Comparison of ENCODE assay signal across 1 cellular context in the genomic region with DNA sequence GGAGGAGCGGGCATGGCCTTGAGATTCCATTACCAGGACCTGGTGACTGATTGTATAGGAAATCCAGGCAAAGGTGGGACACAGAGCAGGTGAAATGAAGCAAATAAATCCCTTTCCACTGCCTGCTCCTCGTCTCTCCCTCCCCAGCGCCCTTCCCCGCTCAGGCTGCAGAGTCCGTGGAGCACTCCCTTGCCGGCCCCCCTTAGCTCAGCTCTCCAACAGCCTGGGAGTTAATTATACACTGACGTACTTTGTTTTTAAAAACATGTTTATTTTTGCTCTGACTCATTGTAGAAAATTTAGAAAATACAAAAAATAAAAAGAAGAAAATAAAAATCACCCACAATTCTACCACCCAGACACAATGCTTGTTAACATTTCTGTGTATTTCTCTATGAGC.
TF ChIP-seq lines count a peak whose summit lies in the region.

No MANE protein-coding gene starts in this region.

TF ChIP-seq in GM23338, 12 proteins besides CTCF, POLR2A, EP300 and RAD21 (continued from another document):
- TF ChIP-seq, protein P1, sequence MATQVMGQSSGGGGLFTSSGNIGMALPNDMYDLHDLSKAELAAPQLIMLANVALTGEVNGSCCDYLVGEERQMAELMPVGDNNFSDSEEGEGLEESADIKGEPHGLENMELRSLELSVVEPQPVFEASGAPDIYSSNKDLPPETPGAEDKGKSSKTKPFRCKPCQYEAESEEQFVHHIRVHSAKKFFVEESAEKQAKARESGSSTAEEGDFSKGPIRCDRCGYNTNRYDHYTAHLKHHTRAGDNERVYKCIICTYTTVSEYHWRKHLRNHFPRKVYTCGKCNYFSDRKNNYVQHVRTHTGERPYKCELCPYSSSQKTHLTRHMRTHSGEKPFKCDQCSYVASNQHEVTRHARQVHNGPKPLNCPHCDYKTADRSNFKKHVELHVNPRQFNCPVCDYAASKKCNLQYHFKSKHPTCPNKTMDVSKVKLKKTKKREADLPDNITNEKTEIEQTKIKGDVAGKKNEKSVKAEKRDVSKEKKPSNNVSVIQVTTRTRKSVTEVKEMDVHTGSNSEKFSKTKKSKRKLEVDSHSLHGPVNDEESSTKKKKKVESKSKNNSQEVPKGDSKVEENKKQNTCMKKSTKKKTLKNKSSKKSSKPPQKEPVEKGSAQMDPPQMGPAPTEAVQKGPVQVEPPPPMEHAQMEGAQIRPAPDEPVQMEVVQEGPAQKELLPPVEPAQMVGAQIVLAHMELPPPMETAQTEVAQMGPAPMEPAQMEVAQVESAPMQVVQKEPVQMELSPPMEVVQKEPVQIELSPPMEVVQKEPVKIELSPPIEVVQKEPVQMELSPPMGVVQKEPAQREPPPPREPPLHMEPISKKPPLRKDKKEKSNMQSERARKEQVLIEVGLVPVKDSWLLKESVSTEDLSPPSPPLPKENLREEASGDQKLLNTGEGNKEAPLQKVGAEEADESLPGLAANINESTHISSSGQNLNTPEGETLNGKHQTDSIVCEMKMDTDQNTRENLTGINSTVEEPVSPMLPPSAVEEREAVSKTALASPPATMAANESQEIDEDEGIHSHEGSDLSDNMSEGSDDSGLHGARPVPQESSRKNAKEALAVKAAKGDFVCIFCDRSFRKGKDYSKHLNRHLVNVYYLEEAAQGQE (IDR thresholded peaks at IDR 0.05; ENCODE audit: unreplicated experiment) = no peak
- no peak for TF ChIP-seq ZNF114 (CRISPR knock-in tag; IDR thresholded peaks at IDR 0.05)
- TF ChIP-seq, protein P2, sequence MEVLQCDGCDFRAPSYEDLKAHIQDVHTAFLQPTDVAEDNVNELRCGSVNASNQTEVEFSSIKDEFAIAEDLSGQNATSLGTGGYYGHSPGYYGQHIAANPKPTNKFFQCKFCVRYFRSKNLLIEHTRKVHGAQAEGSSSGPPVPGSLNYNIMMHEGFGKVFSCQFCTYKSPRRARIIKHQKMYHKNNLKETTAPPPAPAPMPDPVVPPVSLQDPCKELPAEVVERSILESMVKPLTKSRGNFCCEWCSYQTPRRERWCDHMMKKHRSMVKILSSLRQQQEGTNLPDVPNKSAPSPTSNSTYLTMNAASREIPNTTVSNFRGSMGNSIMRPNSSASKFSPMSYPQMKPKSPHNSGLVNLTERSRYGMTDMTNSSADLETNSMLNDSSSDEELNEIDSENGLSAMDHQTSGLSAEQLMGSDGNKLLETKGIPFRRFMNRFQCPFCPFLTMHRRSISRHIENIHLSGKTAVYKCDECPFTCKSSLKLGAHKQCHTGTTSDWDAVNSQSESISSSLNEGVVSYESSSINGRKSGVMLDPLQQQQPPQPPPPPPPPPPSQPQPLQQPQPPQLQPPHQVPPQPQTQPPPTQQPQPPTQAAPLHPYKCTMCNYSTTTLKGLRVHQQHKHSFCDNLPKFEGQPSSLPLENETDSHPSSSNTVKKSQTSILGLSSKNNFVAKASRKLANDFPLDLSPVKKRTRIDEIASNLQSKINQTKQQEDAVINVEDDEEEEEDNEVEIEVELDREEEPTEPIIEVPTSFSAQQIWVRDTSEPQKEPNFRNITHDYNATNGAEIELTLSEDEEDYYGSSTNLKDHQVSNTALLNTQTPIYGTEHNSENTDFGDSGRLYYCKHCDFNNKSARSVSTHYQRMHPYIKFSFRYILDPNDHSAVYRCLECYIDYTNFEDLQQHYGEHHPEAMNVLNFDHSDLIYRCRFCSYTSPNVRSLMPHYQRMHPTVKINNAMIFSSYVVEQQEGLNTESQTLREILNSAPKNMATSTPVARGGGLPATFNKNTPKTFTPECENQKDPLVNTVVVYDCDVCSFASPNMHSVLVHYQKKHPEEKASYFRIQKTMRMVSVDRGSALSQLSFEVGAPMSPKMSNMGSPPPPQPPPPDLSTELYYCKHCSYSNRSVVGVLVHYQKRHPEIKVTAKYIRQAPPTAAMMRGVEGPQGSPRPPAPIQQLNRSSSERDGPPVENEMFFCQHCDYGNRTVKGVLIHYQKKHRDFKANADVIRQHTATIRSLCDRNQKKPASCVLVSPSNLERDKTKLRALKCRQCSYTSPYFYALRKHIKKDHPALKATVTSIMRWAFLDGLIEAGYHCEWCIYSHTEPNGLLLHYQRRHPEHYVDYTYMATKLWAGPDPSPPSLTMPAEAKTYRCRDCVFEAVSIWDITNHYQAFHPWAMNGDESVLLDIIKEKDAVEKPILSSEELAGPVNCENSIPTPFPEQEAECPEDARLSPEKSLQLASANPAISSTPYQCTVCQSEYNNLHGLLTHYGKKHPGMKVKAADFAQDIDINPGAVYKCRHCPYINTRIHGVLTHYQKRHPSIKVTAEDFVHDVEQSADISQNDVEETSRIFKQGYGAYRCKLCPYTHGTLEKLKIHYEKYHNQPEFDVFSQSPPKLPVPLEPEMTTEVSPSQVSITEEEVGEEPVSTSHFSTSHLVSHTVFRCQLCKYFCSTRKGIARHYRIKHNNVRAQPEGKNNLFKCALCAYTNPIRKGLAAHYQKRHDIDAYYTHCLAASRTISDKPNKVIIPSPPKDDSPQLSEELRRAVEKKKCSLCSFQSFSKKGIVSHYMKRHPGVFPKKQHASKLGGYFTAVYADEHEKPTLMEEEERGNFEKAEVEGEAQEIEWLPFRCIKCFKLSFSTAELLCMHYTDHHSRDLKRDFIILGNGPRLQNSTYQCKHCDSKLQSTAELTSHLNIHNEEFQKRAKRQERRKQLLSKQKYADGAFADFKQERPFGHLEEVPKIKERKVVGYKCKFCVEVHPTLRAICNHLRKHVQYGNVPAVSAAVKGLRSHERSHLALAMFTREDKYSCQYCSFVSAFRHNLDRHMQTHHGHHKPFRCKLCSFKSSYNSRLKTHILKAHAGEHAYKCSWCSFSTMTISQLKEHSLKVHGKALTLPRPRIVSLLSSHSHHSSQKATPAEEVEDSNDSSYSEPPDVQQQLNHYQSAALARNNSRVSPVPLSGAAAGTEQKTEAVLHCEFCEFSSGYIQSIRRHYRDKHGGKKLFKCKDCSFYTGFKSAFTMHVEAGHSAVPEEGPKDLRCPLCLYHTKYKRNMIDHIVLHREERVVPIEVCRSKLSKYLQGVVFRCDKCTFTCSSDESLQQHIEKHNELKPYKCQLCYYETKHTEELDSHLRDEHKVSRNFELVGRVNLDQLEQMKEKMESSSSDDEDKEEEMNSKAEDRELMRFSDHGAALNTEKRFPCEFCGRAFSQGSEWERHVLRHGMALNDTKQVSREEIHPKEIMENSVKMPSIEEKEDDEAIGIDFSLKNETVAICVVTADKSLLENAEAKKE (CRISPR knock-in tag; IDR thresholded peaks at IDR 0.05) = no peak
